ENCODE assay signal across 1 cellular context in the genomic region with DNA sequence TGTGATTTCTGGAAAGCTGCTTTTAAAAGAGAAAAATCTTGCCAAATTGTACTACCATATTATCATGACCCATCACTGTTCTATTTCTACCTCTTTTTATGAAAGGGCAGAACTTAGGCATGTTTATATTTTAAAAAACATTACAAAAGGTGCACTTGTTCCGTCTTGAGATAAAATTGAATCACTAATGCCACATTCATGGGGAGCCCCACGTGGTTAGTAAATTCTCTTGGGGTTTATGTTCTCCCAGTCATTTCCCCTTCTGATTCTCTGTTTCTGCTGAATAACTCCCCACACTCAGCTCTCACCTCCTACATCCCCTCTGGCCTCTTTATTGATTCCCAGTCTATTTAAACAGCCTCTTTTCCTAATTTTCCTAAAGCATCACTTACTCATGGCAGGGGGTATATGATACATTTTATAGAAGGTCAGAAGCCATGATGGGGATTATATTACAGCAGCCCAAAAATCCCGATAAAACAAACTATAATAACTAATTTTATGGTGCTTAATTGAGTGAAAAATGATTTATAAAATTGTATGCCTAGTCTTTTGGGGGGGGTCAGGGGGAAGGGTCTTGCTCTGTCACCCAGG.
TF ChIP-seq lines count a peak whose summit lies in the region.

No MANE protein-coding gene starts in this region.

TF ChIP-seq in GM12878, 131 proteins besides CTCF, POLR2A, EP300 and RAD21 (continued from another document):
- TF ChIP-seq, protein P1, sequence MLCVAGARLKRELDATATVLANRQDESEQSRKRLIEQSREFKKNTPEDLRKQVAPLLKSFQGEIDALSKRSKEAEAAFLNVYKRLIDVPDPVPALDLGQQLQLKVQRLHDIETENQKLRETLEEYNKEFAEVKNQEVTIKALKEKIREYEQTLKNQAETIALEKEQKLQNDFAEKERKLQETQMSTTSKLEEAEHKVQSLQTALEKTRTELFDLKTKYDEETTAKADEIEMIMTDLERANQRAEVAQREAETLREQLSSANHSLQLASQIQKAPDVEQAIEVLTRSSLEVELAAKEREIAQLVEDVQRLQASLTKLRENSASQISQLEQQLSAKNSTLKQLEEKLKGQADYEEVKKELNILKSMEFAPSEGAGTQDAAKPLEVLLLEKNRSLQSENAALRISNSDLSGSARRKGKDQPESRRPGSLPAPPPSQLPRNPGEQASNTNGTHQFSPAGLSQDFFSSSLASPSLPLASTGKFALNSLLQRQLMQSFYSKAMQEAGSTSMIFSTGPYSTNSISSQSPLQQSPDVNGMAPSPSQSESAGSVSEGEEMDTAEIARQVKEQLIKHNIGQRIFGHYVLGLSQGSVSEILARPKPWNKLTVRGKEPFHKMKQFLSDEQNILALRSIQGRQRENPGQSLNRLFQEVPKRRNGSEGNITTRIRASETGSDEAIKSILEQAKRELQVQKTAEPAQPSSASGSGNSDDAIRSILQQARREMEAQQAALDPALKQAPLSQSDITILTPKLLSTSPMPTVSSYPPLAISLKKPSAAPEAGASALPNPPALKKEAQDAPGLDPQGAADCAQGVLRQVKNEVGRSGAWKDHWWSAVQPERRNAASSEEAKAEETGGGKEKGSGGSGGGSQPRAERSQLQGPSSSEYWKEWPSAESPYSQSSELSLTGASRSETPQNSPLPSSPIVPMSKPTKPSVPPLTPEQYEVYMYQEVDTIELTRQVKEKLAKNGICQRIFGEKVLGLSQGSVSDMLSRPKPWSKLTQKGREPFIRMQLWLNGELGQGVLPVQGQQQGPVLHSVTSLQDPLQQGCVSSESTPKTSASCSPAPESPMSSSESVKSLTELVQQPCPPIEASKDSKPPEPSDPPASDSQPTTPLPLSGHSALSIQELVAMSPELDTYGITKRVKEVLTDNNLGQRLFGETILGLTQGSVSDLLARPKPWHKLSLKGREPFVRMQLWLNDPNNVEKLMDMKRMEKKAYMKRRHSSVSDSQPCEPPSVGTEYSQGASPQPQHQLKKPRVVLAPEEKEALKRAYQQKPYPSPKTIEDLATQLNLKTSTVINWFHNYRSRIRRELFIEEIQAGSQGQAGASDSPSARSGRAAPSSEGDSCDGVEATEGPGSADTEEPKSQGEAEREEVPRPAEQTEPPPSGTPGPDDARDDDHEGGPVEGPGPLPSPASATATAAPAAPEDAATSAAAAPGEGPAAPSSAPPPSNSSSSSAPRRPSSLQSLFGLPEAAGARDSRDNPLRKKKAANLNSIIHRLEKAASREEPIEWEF (IDR thresholded peaks at IDR 0.05; ENCODE audit: insufficient replicate concordance, low read depth, low read length): no peak
- no peak for TF ChIP-seq BRCA1 (IDR thresholded peaks at IDR 0.05; ENCODE audit: low read depth, low read length)
- TF ChIP-seq SMARCA5 (IDR thresholded peaks at IDR 0.05): no peak
- TF ChIP-seq IRF4 (IDR thresholded peaks at IDR 0.05; ENCODE audit: low read depth, low read length): no peak
- TF ChIP-seq, protein P2, sequence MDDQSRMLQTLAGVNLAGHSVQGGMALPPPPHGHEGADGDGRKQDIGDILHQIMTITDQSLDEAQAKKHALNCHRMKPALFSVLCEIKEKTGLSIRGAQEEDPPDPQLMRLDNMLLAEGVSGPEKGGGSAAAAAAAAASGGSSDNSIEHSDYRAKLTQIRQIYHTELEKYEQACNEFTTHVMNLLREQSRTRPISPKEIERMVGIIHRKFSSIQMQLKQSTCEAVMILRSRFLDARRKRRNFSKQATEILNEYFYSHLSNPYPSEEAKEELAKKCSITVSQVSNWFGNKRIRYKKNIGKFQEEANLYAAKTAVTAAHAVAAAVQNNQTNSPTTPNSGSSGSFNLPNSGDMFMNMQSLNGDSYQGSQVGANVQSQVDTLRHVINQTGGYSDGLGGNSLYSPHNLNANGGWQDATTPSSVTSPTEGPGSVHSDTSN (IDR thresholded peaks at IDR 0.05; ENCODE audit: insufficient replicate concordance, low read depth, low read length): no peak
- TF ChIP-seq, protein P3, sequence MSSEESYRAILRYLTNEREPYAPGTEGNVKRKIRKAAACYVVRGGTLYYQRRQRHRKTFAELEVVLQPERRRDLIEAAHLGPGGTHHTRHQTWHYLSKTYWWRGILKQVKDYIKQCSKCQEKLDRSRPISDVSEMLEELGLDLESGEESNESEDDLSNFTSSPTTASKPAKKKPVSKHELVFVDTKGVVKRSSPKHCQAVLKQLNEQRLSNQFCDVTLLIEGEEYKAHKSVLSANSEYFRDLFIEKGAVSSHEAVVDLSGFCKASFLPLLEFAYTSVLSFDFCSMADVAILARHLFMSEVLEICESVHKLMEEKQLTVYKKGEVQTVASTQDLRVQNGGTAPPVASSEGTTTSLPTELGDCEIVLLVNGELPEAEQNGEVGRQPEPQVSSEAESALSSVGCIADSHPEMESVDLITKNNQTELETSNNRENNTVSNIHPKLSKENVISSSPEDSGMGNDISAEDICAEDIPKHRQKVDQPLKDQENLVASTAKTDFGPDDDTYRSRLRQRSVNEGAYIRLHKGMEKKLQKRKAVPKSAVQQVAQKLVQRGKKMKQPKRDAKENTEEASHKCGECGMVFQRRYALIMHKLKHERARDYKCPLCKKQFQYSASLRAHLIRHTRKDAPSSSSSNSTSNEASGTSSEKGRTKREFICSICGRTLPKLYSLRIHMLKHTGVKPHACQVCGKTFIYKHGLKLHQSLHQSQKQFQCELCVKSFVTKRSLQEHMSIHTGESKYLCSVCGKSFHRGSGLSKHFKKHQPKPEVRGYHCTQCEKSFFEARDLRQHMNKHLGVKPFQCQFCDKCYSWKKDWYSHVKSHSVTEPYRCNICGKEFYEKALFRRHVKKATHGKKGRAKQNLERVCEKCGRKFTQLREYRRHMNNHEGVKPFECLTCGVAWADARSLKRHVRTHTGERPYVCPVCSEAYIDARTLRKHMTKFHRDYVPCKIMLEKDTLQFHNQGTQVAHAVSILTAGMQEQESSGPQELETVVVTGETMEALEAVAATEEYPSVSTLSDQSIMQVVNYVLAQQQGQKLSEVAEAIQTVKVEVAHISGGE (CRISPR knock-in tag; IDR thresholded peaks at IDR 0.05): no peak
- peak; percentile 93 for TF ChIP-seq MEF2B (IDR thresholded peaks at IDR 0.05; ENCODE audit: partially characterized antibody, poor library complexity, severe bottlenecking)
- TF ChIP-seq RBBP5 (conservative IDR thresholded peaks at IDR 0.05): no peak
- no peak; the same call in 1 of the 2 replicates for TF ChIP-seq IKZF1 (conservative IDR thresholded peaks at IDR 0.05)
- peak; percentile 58 for TF ChIP-seq RUNX3 (IDR thresholded peaks at IDR 0.05; ENCODE audit: low read length)
- TF ChIP-seq MYC (IDR thresholded peaks at IDR 0.05; ENCODE audit: insufficient read depth, insufficient read length, insufficient replicate concordance, low read length, severe bottlenecking): no peak
- no peak for TF ChIP-seq NBN (IDR thresholded peaks at IDR 0.05)
- no peak for TF ChIP-seq SUZ12 (IDR thresholded peaks at IDR 0.05; ENCODE audit: unreplicated experiment)
- peak; percentile 75; the same call in 1 of the 2 replicates for TF ChIP-seq RAD51 (IDR thresholded peaks at IDR 0.05)
- no peak for TF ChIP-seq ZZZ3 (IDR thresholded peaks at IDR 0.05; ENCODE audit: control insufficient read depth, insufficient read length, low read depth)
- TF ChIP-seq, protein P4, sequence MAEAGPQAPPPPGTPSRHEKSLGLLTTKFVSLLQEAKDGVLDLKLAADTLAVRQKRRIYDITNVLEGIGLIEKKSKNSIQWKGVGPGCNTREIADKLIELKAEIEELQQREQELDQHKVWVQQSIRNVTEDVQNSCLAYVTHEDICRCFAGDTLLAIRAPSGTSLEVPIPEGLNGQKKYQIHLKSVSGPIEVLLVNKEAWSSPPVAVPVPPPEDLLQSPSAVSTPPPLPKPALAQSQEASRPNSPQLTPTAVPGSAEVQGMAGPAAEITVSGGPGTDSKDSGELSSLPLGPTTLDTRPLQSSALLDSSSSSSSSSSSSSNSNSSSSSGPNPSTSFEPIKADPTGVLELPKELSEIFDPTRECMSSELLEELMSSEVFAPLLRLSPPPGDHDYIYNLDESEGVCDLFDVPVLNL (IDR thresholded peaks at IDR 0.05; ENCODE audit: low read depth, low read length): no peak
- TF ChIP-seq SPI1 (IDR thresholded peaks at IDR 0.05; ENCODE audit: borderline replicate concordance, insufficient read depth, low read depth, low read length): peak; percentile 3; the same call in 1 of the 2 replicates
- TF ChIP-seq PML (IDR thresholded peaks at IDR 0.05; ENCODE audit: low read length): no peak
TF ChIP-seq in GM12878: peak in this region for 8.
